In the genomic region with DNA sequence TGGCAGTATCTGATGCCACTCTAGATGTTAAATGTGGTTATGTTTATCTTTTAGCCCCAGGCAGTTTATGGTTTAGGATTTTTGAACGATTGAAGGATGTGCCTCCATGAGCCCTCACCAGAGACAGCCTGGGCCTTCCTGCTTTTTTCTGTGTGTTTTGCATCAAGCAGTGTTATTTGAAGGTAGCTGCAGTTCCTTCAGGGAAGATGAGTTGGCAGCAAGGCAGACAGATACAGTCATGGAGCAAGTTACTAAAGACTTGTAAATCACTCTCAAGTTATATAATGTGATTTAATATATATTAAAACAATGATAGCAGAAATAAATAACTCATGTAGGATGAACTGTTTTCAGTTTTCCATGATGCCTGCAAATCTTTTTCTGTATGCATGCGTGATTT, we compare ENCODE assay signal across 30 cellular contexts.
"Had no signal": no experiment of that assay in that cellular context is flagged by ENCODE, and none has a peak within 500 bp of the region (broad histone marks: within the 10 kb centered on the region; RNA-seq: fewer than 3 reads in every experiment).

No MANE protein-coding gene starts in this region.

- H3K9me3 ChIP-seq: adrenal gland, body of pancreas had no signal

- H3K4me3 ChIP-seq: adrenal gland, body of pancreas had no signal

- H3K36me3 ChIP-seq: adrenal gland had no signal

- FAIRE-seq: astrocyte, TTC549 had no signal

- H3K27ac ChIP-seq: adrenal gland, body of pancreas, VCaP had no signal

- H3K4me1 ChIP-seq: adrenal gland, body of pancreas had no signal

- DNase-seq: activated B cell treated with CpG ODN at 0.5 μM for 24 hours; activated CD4-positive, alpha-beta memory T cell treated with anti-CD3 and anti-CD28 coated beads for 36 hours; activated CD4-positive, alpha-beta T cell treated with anti-CD3 and anti-CD28 coated beads for 4 hours; activated CD4-positive, alpha-beta T cell treated with anti-CD3 and anti-CD28 coated beads, Interleukin-2, amount 10 ng/mL, durations not matched to agents 24 days and 14 days; activated CD4-positive, alpha-beta T cell treated with anti-CD3 and anti-CD28 coated beads, Interleukin-2, amount 50 U/mL, for 1 hour; activated CD4-positive, alpha-beta T cell treated with anti-CD3 and anti-CD28 coated beads, Interleukin-2, amount 50 U/mL, for 4 hours; activated CD4-positive, CD25-positive, alpha-beta regulatory T cell treated with anti-CD3 and anti-CD28 coated beads, Interleukin-2, amount 50 U/mL, for 72 hours; activated CD8-positive, alpha-beta memory T cell treated with anti-CD3 and anti-CD28 coated beads, Interleukin-2, amount 50 U/mL, for 4 hours; activated CD8-positive, alpha-beta T cell treated with anti-CD3 and anti-CD28 coated beads for 36 hours; activated effector memory CD4-positive, alpha-beta T cell treated with anti-CD3 and anti-CD28 coated beads, Interleukin-2, amount 50 U/mL, for 16 hours; activated gamma-delta T cell treated with Interleukin-2 at 50 U/mL for 16 hours; activated naive CD4-positive, alpha-beta T cell; activated naive CD4-positive, alpha-beta T cell treated with anti-CD3 and anti-CD28 coated beads for 36 hours; activated naive CD4-positive, alpha-beta T cell treated with anti-CD3 and anti-CD28 coated beads, Interleukin-2, amount 50 U/mL, for 16 hours; activated naive CD8-positive, alpha-beta T cell treated with anti-CD3 and anti-CD28 coated beads for 36 hours; activated T-cell treated with anti-CD3 and anti-CD28 coated beads for 4 hours; activated T-cell treated with anti-CD3 and anti-CD28 coated beads, Interleukin-2, amount 50 U/mL, for 1 hour; activated T-cell treated with anti-CD3 and anti-CD28 coated beads, Interleukin-2, amount 50 U/mL, for 4 hours; activated T-cell treated with anti-CD3 and anti-CD28 coated beads, Interleukin-2, amount 50 U/mL, for 72 hours; adrenal gland; amniotic stem cell; aorta; body of pancreas; central memory CD4-positive, alpha-beta T cell; T-helper 1 cell; T-helper 2 cell; T-helper 9 cell had no signal

- H3K27me3 ChIP-seq: adrenal gland, body of pancreas had no signal
